1 cellular context compared by ENCODE assay signal in the genomic region with DNA sequence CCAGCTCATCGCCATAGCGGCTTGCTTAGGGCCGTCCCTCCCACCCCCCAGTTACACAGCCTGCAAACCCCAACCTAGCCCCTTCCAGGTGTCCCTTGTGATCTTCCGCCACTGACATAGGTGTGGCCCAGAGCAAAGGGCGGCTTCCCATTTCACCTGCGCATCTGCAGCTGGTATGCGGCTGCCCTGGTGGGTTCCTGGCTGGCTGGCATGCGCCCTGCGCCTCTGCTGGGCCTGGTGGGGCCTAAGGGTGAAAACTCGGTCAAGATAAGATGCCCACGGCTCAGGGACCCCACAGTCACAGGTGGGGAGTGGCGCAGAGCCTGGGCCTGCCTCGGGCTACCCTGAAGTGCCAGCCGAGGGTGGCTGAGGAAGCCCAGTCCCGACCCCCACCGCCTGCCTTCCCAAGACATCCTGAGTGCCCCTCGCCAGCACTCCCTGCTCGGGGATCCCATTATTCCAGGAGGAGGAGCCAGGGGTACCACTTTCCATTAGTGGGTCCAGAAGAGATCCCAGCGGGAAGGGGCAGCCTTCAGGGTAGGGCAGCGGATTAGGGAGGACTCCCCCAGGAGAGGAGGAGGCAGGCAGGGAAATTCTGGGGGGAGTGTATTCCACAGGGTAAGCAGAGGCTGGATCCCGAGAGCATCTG.
TF ChIP-seq lines count a peak whose summit lies in the region.

No MANE protein-coding gene starts in this region.

TF ChIP-seq in H1, 55 proteins besides CTCF, POLR2A, EP300 and RAD21:
- TF ChIP-seq YY1 (IDR thresholded peaks at IDR 0.05; ENCODE audit: low read depth, low read length), result no peak
- TF ChIP-seq, protein P1, sequence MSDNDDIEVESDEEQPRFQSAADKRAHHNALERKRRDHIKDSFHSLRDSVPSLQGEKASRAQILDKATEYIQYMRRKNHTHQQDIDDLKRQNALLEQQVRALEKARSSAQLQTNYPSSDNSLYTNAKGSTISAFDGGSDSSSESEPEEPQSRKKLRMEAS (IDR thresholded peaks at IDR 0.05), result no peak
- TF ChIP-seq TAF1 (IDR thresholded peaks at IDR 0.05; ENCODE audit: low read depth, low read length), result no peak
- TF ChIP-seq SUZ12 (IDR thresholded peaks at IDR 0.05; ENCODE audit: low read length), result no peak
- TF ChIP-seq CHD1 (IDR thresholded peaks at IDR 0.05; ENCODE audit: low read depth, low read length), result no peak
- TF ChIP-seq PHF8 (conservative IDR thresholded peaks at IDR 0.05; ENCODE audit: low read depth, low read length), result no peak
- no peak for TF ChIP-seq TBP (IDR thresholded peaks at IDR 0.05; ENCODE audit: low read depth, low read length)
